1 cellular context compared by ENCODE assay signal in the genomic region with DNA sequence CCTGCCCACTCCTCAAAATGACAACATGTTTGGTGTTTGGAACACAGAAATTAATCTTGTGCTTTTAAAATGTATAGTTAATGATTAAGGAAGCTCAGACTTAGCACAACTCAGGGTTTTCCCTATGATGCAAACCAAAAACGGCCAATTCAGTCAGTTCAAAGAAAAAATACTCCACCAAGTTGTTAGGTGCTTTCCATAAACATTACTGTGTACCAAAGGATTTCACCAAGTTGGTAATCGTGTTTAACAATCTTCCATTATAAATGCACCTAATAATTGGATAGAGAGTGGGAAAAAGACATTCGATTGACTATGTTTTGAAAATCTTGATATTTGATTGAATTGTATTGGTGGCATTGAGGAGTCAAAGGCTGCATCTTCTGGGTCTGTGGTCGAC.
TF ChIP-seq lines count a peak whose summit lies in the region.

No MANE protein-coding gene starts in this region.

TF ChIP-seq in A549, 52 proteins besides CTCF, POLR2A, EP300 and RAD21 (continued from another document):
- TF ChIP-seq, protein P1, sequence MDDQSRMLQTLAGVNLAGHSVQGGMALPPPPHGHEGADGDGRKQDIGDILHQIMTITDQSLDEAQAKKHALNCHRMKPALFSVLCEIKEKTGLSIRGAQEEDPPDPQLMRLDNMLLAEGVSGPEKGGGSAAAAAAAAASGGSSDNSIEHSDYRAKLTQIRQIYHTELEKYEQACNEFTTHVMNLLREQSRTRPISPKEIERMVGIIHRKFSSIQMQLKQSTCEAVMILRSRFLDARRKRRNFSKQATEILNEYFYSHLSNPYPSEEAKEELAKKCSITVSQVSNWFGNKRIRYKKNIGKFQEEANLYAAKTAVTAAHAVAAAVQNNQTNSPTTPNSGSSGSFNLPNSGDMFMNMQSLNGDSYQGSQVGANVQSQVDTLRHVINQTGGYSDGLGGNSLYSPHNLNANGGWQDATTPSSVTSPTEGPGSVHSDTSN (IDR thresholded peaks at IDR 0.05), result no peak
- no peak for TF ChIP-seq ZSCAN20 (CRISPR knock-in tag; IDR thresholded peaks at IDR 0.05)
- no peak for TF ChIP-seq HOXA7 (CRISPR knock-in tag; IDR thresholded peaks at IDR 0.05)
